20 cellular contexts compared by ENCODE assay signal in genomic region chr1:178023181-178023618, GRCh38. TPM values are rescaled to one million over a fixed set of nuclear protein-coding genes. Genes with fewer than 3 reads are reported as not detected.
DNase-seq lines count a peak whose midpoint lies in the region; ATAC-seq, FAIRE-seq and TF ChIP-seq lines count a peak whose summit lies in the region.
"Had no signal": no experiment of that assay in that cellular context is flagged by ENCODE, and none has a peak within 500 bp of the region (broad histone marks: within the 10 kb centered on the region; RNA-seq: fewer than 3 reads in every experiment).

No MANE protein-coding gene starts in this region.

- H3K27ac ChIP-seq in transverse colon (peak overlapping the region in 3 of 4 donors; percentile 16 to 29 (median 23)), right atrium auricular region (no peak overlapping the region)
- H3K27ac ChIP-seq: VCaP had no signal

- intact Hi-C loops in transverse colon (cut with DNase I; ENCODE audit: low total_unique reads): no loop called here

- TF ChIP-seq POLR2A in transverse colon (IDR thresholded peaks at IDR 0.05): no peak

- 39 to 55% methylated on average over 2 of the region's 2 CpGs for WGBS in transverse colon (ENCODE audit: low coverage in 1 of 2), 2 donors

- H3K9me3 ChIP-seq in transverse colon: no peaks in the 10 kb centered on the region
- no peaks in the 10 kb centered on the region for H3K9me3 ChIP-seq in right atrium auricular region

- no peak for DNase-seq in transverse colon
- DNase-seq in RPMI8226: no peak
- no peak for DNase-seq in right atrium auricular region (ENCODE audit: low spot score)
- no peak for DNase-seq in G401 (ENCODE audit: low spot score)
- DNase-seq: activated CD4-positive, alpha-beta memory T cell treated with anti-CD3 and anti-CD28 coated beads for 36 hours; activated naive CD4-positive, alpha-beta T cell treated with anti-CD3 and anti-CD28 coated beads, Interleukin-2, amount 50 U/mL, for 16 hours; activated T-cell treated with anti-CD3 and anti-CD28 coated beads, Interleukin-2, amount 50 U/mL, for 24 hours; GF-D8; left ventricle myocardium superior; NCI-H2227 treated with DMSO at 0.1 percent for 48 hours; stimulated activated CD4-positive, alpha-beta T cell treated with anti-CD3 and anti-CD28 coated beads, Interleukin-4, amount 100 ng/mL, for 24 hours; substantia nigra; T-cell had no signal

- no peak for TF ChIP-seq EP300 in transverse colon (IDR thresholded peaks at IDR 0.05; ENCODE audit: low read depth)

- no peak for TF ChIP-seq CTCF in transverse colon (IDR thresholded peaks at IDR 0.05)
- TF ChIP-seq CTCF in right atrium auricular region (IDR thresholded peaks at IDR 0.05): no peak

- H3K4me3 ChIP-seq in transverse colon (no peak overlapping the region), right atrium auricular region (no peak overlapping the region)

- ATAC-seq in GM19395 (IDR thresholded peaks at IDR 0.05; ENCODE audit: unreplicated experiment): peak; percentile 68
- peak; percentile 43 for ATAC-seq in HG03378 (IDR thresholded peaks at IDR 0.05; ENCODE audit: unreplicated experiment)
- ATAC-seq: left ventricle myocardium superior, T-cell had no signal

- peak; percentile 27 for FAIRE-seq in islet of Langerhans (lab: Jason Lieb, UNC)
- FAIRE-seq: colon, endometrium, GM19239 had no signal

- peaks cover 0 to 31% (median 13%) of the 10 kb centered on the region in 4 donors for H3K4me1 ChIP-seq in transverse colon
- H3K4me1 ChIP-seq in right atrium auricular region: no peaks in the 10 kb centered on the region

- in situ Hi-C loops in transverse colon (cut with MboI; ENCODE audit: low pct_ligation_motif_present in 1 of 4, low pct_unique_long_range_greater_than_20kb in 1 of 4, low sequenced_read_pairs in 3 of 4) (no loop called here), G401 (cut with HindIII; ENCODE audit: low sequenced_read_pairs) (no loop called here)

- H3K36me3 ChIP-seq in transverse colon: peaks cover 0 to 6% (median 3%) of the 10 kb centered on the region in 4 donors
- H3K36me3 ChIP-seq in right atrium auricular region: peaks cover 34% of the 10 kb centered on the region

- H3K27me3 ChIP-seq in transverse colon (no peaks in the 10 kb centered on the region), right atrium auricular region (no peaks in the 10 kb centered on the region)

RNA-seq across cellular contexts. Expression of gene SEC16B, which starts 53.3 kb away (rescaled TPM):
- total RNA-seq in transverse colon (10 to 100 TPM in 3 of 4 donors, 1 to 10 TPM in 1; 5.1 to 89.8 (median 15.2) TPM), right atrium auricular region (1 to 10 TPM; 1.9 to 5.8 TPM)
- 0.71 TPM in 1 of 2 replicates, not detected in the other for total RNA-seq in G401 (2014; rRNA removed; shearing (Covaris generic))
- total RNA-seq: activated CD4-positive, alpha-beta memory T cell treated with anti-CD3 and anti-CD28 coated beads for 36 hours; T-cell had no signal

Comparison
In these comparisons a context has a peak if more than half of its experiments do, and no peak if none do; other contexts are left out.
1. H3K27ac ChIP-seq: peak in transverse colon (3 of 4); none in right atrium auricular region (0 of 2).